In genomic region chr11:100957499-100957898, GRCh38 we compare ENCODE assay signal across 3 cellular contexts.
TF ChIP-seq lines count a peak whose summit lies in the region.

No MANE protein-coding gene starts in this region.

TF ChIP-seq in GM23338, 12 proteins besides CTCF, POLR2A, EP300 and RAD21 (continued from another document):
- TF ChIP-seq REST (IDR thresholded peaks at IDR 0.05; ENCODE audit: unreplicated experiment) (no peak), NANOG (IDR thresholded peaks at IDR 0.05; ENCODE audit: borderline replicate concordance) (no peak), EZH2phosphoT487 (IDR thresholded peaks at IDR 0.05; ENCODE audit: unreplicated experiment) (no peak), STAT1 (IDR thresholded peaks at IDR 0.05; ENCODE audit: unreplicated experiment) (no peak), POLR2AphosphoS5 (IDR thresholded peaks at IDR 0.05; ENCODE audit: low read depth) (no peak)

TF ChIP-seq in K562, 482 proteins besides CTCF, POLR2A, EP300 and RAD21:
- TF ChIP-seq ZBTB9 (CRISPR knock-in tag; IDR thresholded peaks at IDR 0.05) (no peak), ZNF740 (CRISPR knock-in tag; IDR thresholded peaks at IDR 0.05) (no peak), ZNF740 (tag; IDR thresholded peaks at IDR 0.05) (no peak), ESRRA (IDR thresholded peaks at IDR 0.05; ENCODE audit: borderline replicate concordance, low read depth) (no peak), ZNF512 (tag; IDR thresholded peaks at IDR 0.05) (no peak)

TF ChIP-seq in neural cell, 6 proteins besides CTCF, POLR2A, EP300 and RAD21 (continued from another document):
- TF ChIP-seq REST (IDR thresholded peaks at IDR 0.05; ENCODE audit: borderline replicate concordance) (no peak), TAF1 (IDR thresholded peaks at IDR 0.05; ENCODE audit: low read depth) (no peak), MXI1 (conservative IDR thresholded peaks at IDR 0.05; ENCODE audit: poor library complexity, severe bottlenecking) (no peak)
